ENCODE assay signal across 9 cellular contexts in genomic region chr3:111392911-111393351, GRCh38.
DNase-seq lines count a peak whose midpoint lies in the region; ATAC-seq, FAIRE-seq and TF ChIP-seq lines count a peak whose summit lies in the region.
"Had no signal": no experiment of that assay in that cellular context is flagged by ENCODE, and none has a peak within 500 bp of the region (broad histone marks: within the 10 kb centered on the region; RNA-seq: fewer than 3 reads in every experiment).

No MANE protein-coding gene starts in this region.

- ATAC-seq in GM18868 (IDR thresholded peaks at IDR 0.05; ENCODE audit: unreplicated experiment), result no peak

- H3K4me1 Mint-ChIP-seq in activated CD4-positive, alpha-beta T cell treated with anti-CD3 and anti-CD28 coated beads, Interleukin-2, amount 10 ng/mL, durations not matched to agents 7 days and 5 days, result peaks cover 16% of the 10 kb centered on the region
- H3K4me1 Mint-ChIP-seq: mesothelial cell of epicardium had no signal

- DNase-seq in D721Med (ENCODE audit: insufficient read length, low spot score), result no peak
- peak; percentile 13 to 35 for DNase-seq in Kasumi-1 (lab: John Stamatoyannopoulos, UW)
- peak; percentile 50 for DNase-seq in activated CD4-positive, alpha-beta T cell treated with anti-CD3 and anti-CD28 coated beads, Interleukin-2, amount 10 ng/mL, durations not matched to agents 7 days and 5 days
- DNase-seq in iris pigment epithelial cell (ENCODE audit: low read depth), result peak; percentile 14
- DNase-seq in NCI-H2029 (lab: John Stamatoyannopoulos, UW), result no peak
- no peak for DNase-seq in SW480 (ENCODE audit: low spot score)
- DNase-seq in OCI-M2 (lab: John Stamatoyannopoulos, UW; ENCODE audit: unreplicated experiment), result no peak

- peak; percentile 61 for FAIRE-seq in D721Med (lab: Jason Lieb, UNC)

- H3K36me3 Mint-ChIP-seq in activated CD4-positive, alpha-beta T cell treated with anti-CD3 and anti-CD28 coated beads, Interleukin-2, amount 10 ng/mL, durations not matched to agents 7 days and 5 days (ENCODE audit: low read depth), result peaks cover 10% of the 10 kb centered on the region
- H3K36me3 Mint-ChIP-seq: mesothelial cell of epicardium had no signal

- CTCF ChIA-PET in activated CD4-positive, alpha-beta T cell treated with anti-CD3 and anti-CD28 coated beads, Interleukin-2, amount 10 ng/mL, durations not matched to agents 7 days and 5 days (lab: Charles Lee), result no interaction called here

- H3K27ac Mint-ChIP-seq in activated CD4-positive, alpha-beta T cell treated with anti-CD3 and anti-CD28 coated beads, Interleukin-2, amount 10 ng/mL, durations not matched to agents 7 days and 5 days, result no peak overlapping the region
- H3K27ac Mint-ChIP-seq: mesothelial cell of epicardium had no signal

- peaks cover 30% of the 10 kb centered on the region for H3K9me3 Mint-ChIP-seq in activated CD4-positive, alpha-beta T cell treated with anti-CD3 and anti-CD28 coated beads, Interleukin-2, amount 10 ng/mL, durations not matched to agents 7 days and 5 days

- TF ChIP-seq CTCF in D721Med (IDR thresholded peaks at IDR 0.05; ENCODE audit: insufficient read depth, missing control alignments), result no peak

- POLR2A ChIA-PET in activated CD4-positive, alpha-beta T cell treated with anti-CD3 and anti-CD28 coated beads, Interleukin-2, amount 10 ng/mL, durations not matched to agents 7 days and 5 days (lab: Charles Lee), result no interaction called here

- no peaks in the 10 kb centered on the region for H3K27me3 Mint-ChIP-seq in activated CD4-positive, alpha-beta T cell treated with anti-CD3 and anti-CD28 coated beads, Interleukin-2, amount 10 ng/mL, durations not matched to agents 7 days and 5 days

- no peak overlapping the region for H3K4me3 Mint-ChIP-seq in activated CD4-positive, alpha-beta T cell treated with anti-CD3 and anti-CD28 coated beads, Interleukin-2, amount 10 ng/mL, durations not matched to agents 7 days and 5 days
- H3K4me3 Mint-ChIP-seq: mesothelial cell of epicardium had no signal

Comparison
In these comparisons a context has a peak if more than half of its experiments do, and no peak if none do; other contexts are left out.
1. DNase-seq: peak in Kasumi-1 (2 of 2), activated CD4-positive, alpha-beta T cell treated with anti-CD3 and anti-CD28 coated beads, Interleukin-2, amount 10 ng/mL, durations not matched to agents 7 days and 5 days (single experiment) and iris pigment epithelial cell (single experiment); none in D721Med (single experiment), NCI-H2029 (single experiment), SW480 (single experiment) and OCI-M2 (single experiment).